9 cellular contexts compared by ENCODE assay signal in genomic region chr17:63431939-63432804, GRCh38. TPM values are rescaled to one million over a fixed set of nuclear protein-coding genes. Genes with fewer than 3 reads are reported as not detected.
DNase-seq lines count a peak whose midpoint lies in the region; ATAC-seq and TF ChIP-seq lines count a peak whose summit lies in the region.
"Had no signal": no experiment of that assay in that cellular context is flagged by ENCODE, and none has a peak within 500 bp of the region (broad histone marks: within the 10 kb centered on the region; RNA-seq: fewer than 3 reads in every experiment).

No MANE protein-coding gene starts in this region.

- no peak for ATAC-seq in HG02623 (IDR thresholded peaks at IDR 0.05; ENCODE audit: unreplicated experiment)
- ATAC-seq in GM18519 (IDR thresholded peaks at IDR 0.05; ENCODE audit: low FRiP score, unreplicated experiment), result no peak
- no peak for ATAC-seq in GM21576 (IDR thresholded peaks at IDR 0.05; ENCODE audit: unreplicated experiment)

- H3K9me3 Mint-ChIP-seq in brain (no peaks in the 10 kb centered on the region), mesothelial cell of epicardium (no peaks in the 10 kb centered on the region)

- H3K36me3 ChIP-seq in BE2C, result peaks cover 58% of the 10 kb centered on the region

- DNase-seq in BE2C, result peak; percentile 95
- peak; percentile 79 for DNase-seq in LNCaP clone FGC (ENCODE audit: low read depth)
- DNase-seq in mesothelial cell of epicardium (ENCODE audit: low spot score in 2 of 2, unreplicated experiment in 2 of 2), result no peak
- DNase-seq in NCI-H187 (lab: John Stamatoyannopoulos, UW), result no peak
- DNase-seq: amygdala had no signal

- no peak overlapping the region for H3K4me3 Mint-ChIP-seq in brain
- no peak overlapping the region for H3K4me3 Mint-ChIP-seq in mesothelial cell of epicardium

- no peaks in the 10 kb centered on the region for H3K27me3 ChIP-seq in BE2C

- H3K36me3 Mint-ChIP-seq in brain, result no peaks in the 10 kb centered on the region
- peaks cover 2% of the 10 kb centered on the region for H3K36me3 Mint-ChIP-seq in mesothelial cell of epicardium

- H3K4me1 ChIP-seq in BE2C, result peaks cover 41% of the 10 kb centered on the region

- peak overlapping the region; percentile 48 to 92 (median 60) for H3K27ac Mint-ChIP-seq in brain
- H3K27ac Mint-ChIP-seq in mesothelial cell of epicardium, result peak overlapping the region; percentile 47

- H3K4me1 Mint-ChIP-seq in brain, result peaks cover 34% of the 10 kb centered on the region
- H3K4me1 Mint-ChIP-seq in mesothelial cell of epicardium, result peaks cover 12% of the 10 kb centered on the region

- no peaks in the 10 kb centered on the region for H3K9me3 ChIP-seq in BE2C

- TF ChIP-seq CTCF in BE2C (IDR thresholded peaks at IDR 0.05; ENCODE audit: low read depth, low read length) (peak; percentile 24; the same call in 1 of the 2 replicates), LNCaP clone FGC (IDR thresholded peaks at IDR 0.05; ENCODE audit: control insufficient read depth, extremely low read depth, insufficient read depth) (no peak), brain (conservative IDR thresholded peaks at IDR 0.05) (no peak), mesothelial cell of epicardium (IDR thresholded peaks at IDR 0.05; ENCODE audit: unreplicated experiment) (no peak)

- H3K27me3 Mint-ChIP-seq in brain (no peaks in the 10 kb centered on the region), mesothelial cell of epicardium (ENCODE audit: low read depth) (no peaks in the 10 kb centered on the region)

- peak overlapping the region; percentile 79 for H3K4me3 ChIP-seq in BE2C (ENCODE audit: low read depth, low read length)
- no peak overlapping the region for H3K4me3 ChIP-seq in LNCaP clone FGC (ENCODE audit: low read depth, low read length)

RNA-seq across cellular contexts. Expression of gene CYB561, which starts 13.9 kb away (rescaled TPM):
- polyA plus RNA-seq in BE2C (2012; ENCODE audit: insufficient read depth, insufficient read length, low read depth), result 212 TPM
- polyA plus RNA-seq in brain (ENCODE audit: insufficient read depth, low read depth, low replicate concordance), result 46.1 TPM
- 20.4 to 21.5 TPM (median 20.5 TPM) in 3 replicates for total RNA-seq in mesothelial cell of epicardium

RNA-seq across cellular contexts. Expression of gene ACE, which starts 44.7 kb away (rescaled TPM):
- 138 TPM for polyA plus RNA-seq in BE2C (2012; ENCODE audit: insufficient read depth, insufficient read length, low read depth)
- polyA plus RNA-seq in brain (ENCODE audit: insufficient read depth, low read depth, low replicate concordance), result 16.6 TPM
- total RNA-seq in mesothelial cell of epicardium, result 2.4 to 2.9 TPM (median 2.6 TPM) in 3 replicates

Comparison
In these comparisons a context has a peak if more than half of its experiments do, and no peak if none do; other contexts are left out.
1. DNase-seq: peak in BE2C (single experiment) and LNCaP clone FGC (single experiment); none in mesothelial cell of epicardium (0 of 2) and NCI-H187 (0 of 2).